34 cellular contexts compared by ENCODE assay signal in the genomic region with DNA sequence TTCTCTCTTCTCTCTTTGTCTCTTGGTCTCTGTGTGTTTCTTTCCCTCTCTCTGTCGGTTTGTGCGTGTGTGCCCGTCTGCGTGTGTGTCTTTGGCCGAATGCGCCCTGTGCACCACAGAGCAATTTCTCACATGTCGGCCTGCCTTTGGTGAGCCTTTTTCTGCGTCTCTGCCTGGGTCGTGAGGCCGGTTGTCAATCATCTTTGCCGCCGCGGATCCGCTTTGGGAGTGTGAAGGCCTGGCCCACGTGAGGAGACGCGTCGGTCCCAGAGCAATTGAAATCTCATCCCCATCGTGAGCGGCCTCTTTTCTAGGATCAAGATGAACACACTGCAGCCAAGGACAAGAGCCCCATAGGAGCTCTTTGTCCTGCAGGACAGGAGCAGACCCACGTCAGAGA.
"Had no signal": no experiment of that assay in that cellular context is flagged by ENCODE, and none has a peak within 500 bp of the region (broad histone marks: within the 10 kb centered on the region; RNA-seq: fewer than 3 reads in every experiment).

No MANE protein-coding gene starts in this region.

- H3K4me3 Mint-ChIP-seq: activated B cell treated with CpG ODN at 0.5 μM for 24 hours; activated CD8-positive, alpha-beta T cell treated with anti-CD3 and anti-CD28 coated beads for 36 hours; activated naive CD8-positive, alpha-beta T cell; central memory CD8-positive, alpha-beta T cell; effector memory CD8-positive, alpha-beta T cell; T-helper 1 cell treated with Interleukin-12 subunit alpha and Interleukin-12 subunit beta and Interleukin-4 antibody, amounts not matched to agents 30 μg/mL and 1 μg/mL, for 36 hours; T-helper 2 cell treated with Interferon-gamma antibody and Interleukin-4, amounts not matched to agents 5 μg/mL and 100 μg/mL, for 36 hours had no signal

- H3K4me3 ChIP-seq: ascending aorta, esophagus squamous epithelium, gastroesophageal sphincter, heart left ventricle had no signal

- H3K27me3 Mint-ChIP-seq: activated B cell treated with CpG ODN at 0.5 μM for 24 hours; activated CD8-positive, alpha-beta T cell treated with anti-CD3 and anti-CD28 coated beads for 36 hours; activated naive CD8-positive, alpha-beta T cell; central memory CD8-positive, alpha-beta T cell; T-cell had no signal

- H3K27me3 ChIP-seq: ascending aorta, brain microvascular endothelial cell, esophagus squamous epithelium, gastroesophageal sphincter, heart left ventricle had no signal

- H3K27ac ChIP-seq: ascending aorta, brain microvascular endothelial cell, epithelial cell of prostate, esophagus squamous epithelium, gastroesophageal sphincter, heart left ventricle, WERI-Rb-1 had no signal

- H3K4me1 ChIP-seq: ascending aorta, esophagus squamous epithelium, gastroesophageal sphincter, heart left ventricle had no signal

- ATAC-seq: activated CD4-positive, CD25-positive, alpha-beta regulatory T cell treated with anti-CD3 and anti-CD28 coated beads, Interleukin-2, amount 50 U/mL, for 24 hours; activated CD8-positive, alpha-beta T cell treated with anti-CD3 and anti-CD28 coated beads for 36 hours; effector memory CD8-positive, alpha-beta T cell; gastroesophageal sphincter; T-cell had no signal

- H3K4me1 Mint-ChIP-seq: activated B cell treated with CpG ODN at 0.5 μM for 24 hours; central memory CD8-positive, alpha-beta T cell had no signal

- H3K36me3 ChIP-seq: ascending aorta, brain microvascular endothelial cell, esophagus squamous epithelium, gastroesophageal sphincter, heart left ventricle, WERI-Rb-1 had no signal

- DNase-seq: activated B cell treated with CpG ODN at 0.5 μM for 24 hours; activated CD4-positive, alpha-beta T cell treated with anti-CD3 and anti-CD28 coated beads for 48 hours; activated CD4-positive, alpha-beta T cell treated with anti-CD3 and anti-CD28 coated beads, Interleukin-2, amount 50 U/mL, for 1 hour; activated CD4-positive, alpha-beta T cell treated with anti-CD3 and anti-CD28 coated beads, Interleukin-2, amount 50 U/mL, for 48 hours; activated CD8-positive, alpha-beta memory T cell treated with anti-CD3 and anti-CD28 coated beads for 24 hours; activated CD8-positive, alpha-beta T cell treated with anti-CD3 and anti-CD28 coated beads for 36 hours; activated gamma-delta T cell; activated naive CD4-positive, alpha-beta T cell treated with anti-CD3 and anti-CD28 coated beads, Interleukin-2, amount 50 U/mL, for 16 hours; activated naive CD4-positive, alpha-beta T cell treated with Interleukin-2 at 50 U/mL for 16 hours; activated T-cell treated with anti-CD3 and anti-CD28 coated beads, Interleukin-2, amount 50 U/mL, for 48 hours; cortex of kidney; dermis blood vessel endothelial cell; effector CD4-positive, alpha-beta T cell; effector memory CD8-positive, alpha-beta T cell; esophagus squamous epithelium; foreskin melanocyte; heart left ventricle; SW 1271; T1000 had no signal

- H3K9me3 Mint-ChIP-seq: central memory CD8-positive, alpha-beta T cell; T-cell had no signal

- H3K27ac Mint-ChIP-seq: activated B cell treated with CpG ODN at 0.5 μM for 24 hours; effector memory CD8-positive, alpha-beta T cell; T-helper 1 cell treated with Interleukin-12 subunit alpha and Interleukin-12 subunit beta and Interleukin-4 antibody, amounts not matched to agents 30 μg/mL and 1 μg/mL, for 36 hours; T-helper 2 cell treated with Interferon-gamma antibody and Interleukin-4, amounts not matched to agents 5 μg/mL and 100 μg/mL, for 36 hours had no signal

- H3K9me3 ChIP-seq: ascending aorta, esophagus squamous epithelium, gastroesophageal sphincter, heart left ventricle had no signal

- FAIRE-seq: bronchial epithelial cell, colon, endometrium, endothelial cell of umbilical vein had no signal
